37 cellular contexts compared by ENCODE assay signal in the genomic region with DNA sequence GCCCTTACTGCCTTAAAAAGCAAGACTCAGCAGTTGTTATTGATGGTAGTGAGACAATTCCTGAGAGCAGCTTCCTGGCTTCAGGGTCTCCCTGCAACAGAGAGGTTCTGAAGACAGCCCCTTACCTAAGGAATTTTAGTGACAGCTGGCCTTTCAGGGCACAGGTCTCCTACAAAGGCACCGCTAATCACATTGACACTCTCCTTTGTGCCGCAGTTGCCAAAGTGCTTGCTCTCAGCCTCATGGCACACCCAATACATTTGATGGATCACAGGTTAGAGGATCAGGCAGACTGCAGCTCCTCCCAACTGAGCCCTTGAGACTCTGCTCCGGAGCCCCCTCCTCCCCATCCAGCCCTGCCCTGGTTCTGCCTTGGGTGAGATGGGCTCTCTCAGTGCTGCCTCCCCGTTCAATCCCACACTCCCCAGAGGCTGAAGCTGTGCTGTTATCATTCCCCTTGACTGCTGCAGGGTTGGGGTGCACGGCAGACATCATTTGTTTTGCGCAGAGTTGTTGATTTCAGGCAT.
"Had no signal": no experiment of that assay in that cellular context is flagged by ENCODE, and none has a peak within 500 bp of the region (broad histone marks: within the 10 kb centered on the region; RNA-seq: fewer than 3 reads in every experiment).

No MANE protein-coding gene starts in this region.

- H3K9me3 Mint-ChIP-seq: activated B cell treated with CpG ODN at 0.5 μM for 24 hours; activated CD4-positive, alpha-beta memory T cell treated with anti-CD3 and anti-CD28 coated beads for 36 hours; activated naive CD4-positive, alpha-beta T cell treated with anti-CD3 and anti-CD28 coated beads, Interleukin-2, amount 10 ng/mL, durations not matched to agents 7 days and 5 days; activated naive CD8-positive, alpha-beta T cell treated with anti-CD3 and anti-CD28 coated beads, Interleukin-2, amount 50 U/mL, for 24 hours; activated T-cell treated with anti-CD3 and anti-CD28 coated beads, Interleukin-2, amount 50 U/mL, for 4 hours; activated T-helper 1 cell treated with anti-CD3 and anti-CD28 coated beads, Interleukin-12 subunit alpha, Interleukin-12 subunit beta, Interleukin-2, Interleukin-4 antibody, amounts not matched to agents 30 ng/mL and 10 ng/mL and 1 ng/mL, durations not matched to agents 14 hours and 24 hours and 36 hours; T-helper 1 cell treated with Interleukin-12 subunit alpha and Interleukin-12 subunit beta and Interleukin-4 antibody, amounts not matched to agents 30 μg/mL and 1 μg/mL, for 36 hours; T-helper 2 cell treated with Interferon-gamma antibody and Interleukin-4, amounts not matched to agents 5 μg/mL and 100 μg/mL, for 36 hours had no signal

- H3K4me3 Mint-ChIP-seq: activated B cell treated with CpG ODN at 0.5 μM for 24 hours; activated CD4-positive, alpha-beta memory T cell treated with anti-CD3 and anti-CD28 coated beads for 36 hours; activated naive CD4-positive, alpha-beta T cell treated with anti-CD3 and anti-CD28 coated beads, Interleukin-2, amount 10 ng/mL, durations not matched to agents 7 days and 5 days; activated naive CD8-positive, alpha-beta T cell; activated naive CD8-positive, alpha-beta T cell treated with anti-CD3 and anti-CD28 coated beads, Interleukin-2, amount 50 U/mL, for 24 hours; activated T-cell treated with anti-CD3 and anti-CD28 coated beads, Interleukin-2, amount 50 U/mL, for 4 hours; activated T-helper 1 cell treated with anti-CD3 and anti-CD28 coated beads, Interleukin-12 subunit alpha, Interleukin-12 subunit beta, Interleukin-2, Interleukin-4 antibody, amounts not matched to agents 30 ng/mL and 10 ng/mL and 1 ng/mL, durations not matched to agents 14 hours and 24 hours and 36 hours; brain; T-helper 1 cell treated with Interleukin-12 subunit alpha and Interleukin-12 subunit beta and Interleukin-4 antibody, amounts not matched to agents 30 μg/mL and 1 μg/mL, for 36 hours; T-helper 2 cell treated with Interferon-gamma antibody and Interleukin-4, amounts not matched to agents 5 μg/mL and 100 μg/mL, for 36 hours had no signal

- H3K36me3 ChIP-seq: MG63, Peyer's patch, SJSA1 had no signal

- H3K4me3 ChIP-seq: MG63, Peyer's patch, SJSA1 had no signal

- H3K36me3 Mint-ChIP-seq: activated CD4-positive, alpha-beta memory T cell treated with anti-CD3 and anti-CD28 coated beads for 36 hours; activated naive CD4-positive, alpha-beta T cell treated with anti-CD3 and anti-CD28 coated beads, Interleukin-2, amount 10 ng/mL, durations not matched to agents 7 days and 5 days; activated naive CD8-positive, alpha-beta T cell; brain had no signal

- H3K27ac ChIP-seq: Peyer's patch, SJSA1 had no signal

- H3K9me3 ChIP-seq: MG63, Peyer's patch, SJSA1, SK-N-SH had no signal

- ATAC-seq: activated naive CD8-positive, alpha-beta T cell treated with anti-CD3 and anti-CD28 coated beads, Interleukin-2, amount 50 U/mL, for 24 hours; activated T-cell treated with anti-CD3 and anti-CD28 coated beads, Interleukin-2, amount 50 U/mL, for 4 hours; PC-3 had no signal

- H3K9ac ChIP-seq: SK-N-SH had no signal

- H3K4me1 ChIP-seq: Peyer's patch had no signal

- H3K27ac Mint-ChIP-seq: activated B cell treated with CpG ODN at 0.5 μM for 24 hours; activated CD4-positive, alpha-beta memory T cell treated with anti-CD3 and anti-CD28 coated beads for 36 hours; activated naive CD4-positive, alpha-beta T cell treated with anti-CD3 and anti-CD28 coated beads, Interleukin-2, amount 10 ng/mL, durations not matched to agents 7 days and 5 days; activated naive CD8-positive, alpha-beta T cell; activated naive CD8-positive, alpha-beta T cell treated with anti-CD3 and anti-CD28 coated beads, Interleukin-2, amount 50 U/mL, for 24 hours; activated T-helper 1 cell treated with anti-CD3 and anti-CD28 coated beads, Interleukin-12 subunit alpha, Interleukin-12 subunit beta, Interleukin-2, Interleukin-4 antibody, amounts not matched to agents 30 ng/mL and 10 ng/mL and 1 ng/mL, durations not matched to agents 14 hours and 24 hours and 36 hours; T-helper 1 cell treated with Interleukin-12 subunit alpha and Interleukin-12 subunit beta and Interleukin-4 antibody, amounts not matched to agents 30 μg/mL and 1 μg/mL, for 36 hours; T-helper 2 cell treated with Interferon-gamma antibody and Interleukin-4, amounts not matched to agents 5 μg/mL and 100 μg/mL, for 36 hours had no signal

- DNase-seq: activated B cell treated with CpG ODN at 0.5 μM for 24 hours; activated CD4-positive, alpha-beta memory T cell treated with anti-CD3 and anti-CD28 coated beads for 36 hours; activated CD4-positive, alpha-beta T cell treated with anti-CD3 and anti-CD28 coated beads for 4 hours; activated CD4-positive, alpha-beta T cell treated with anti-CD3 and anti-CD28 coated beads, Interleukin-2, amount 50 U/mL, for 1 hour; activated CD4-positive, CD25-positive, alpha-beta regulatory T cell treated with anti-CD3 and anti-CD28 coated beads, Interleukin-2, amount 50 U/mL, for 72 hours; activated CD8-positive, alpha-beta memory T cell treated with anti-CD3 and anti-CD28 coated beads, Interleukin-2, amount 50 U/mL, for 4 hours; activated gamma-delta T cell treated with Interleukin-2 at 50 U/mL for 16 hours; activated naive CD4-positive, alpha-beta T cell treated with anti-CD3 and anti-CD28 coated beads, Interleukin-2, amount 10 ng/mL, durations not matched to agents 7 days and 5 days; activated naive CD8-positive, alpha-beta T cell treated with anti-CD3 and anti-CD28 coated beads, Interleukin-2, amount 50 U/mL, for 24 hours; activated T-cell treated with anti-CD3 and anti-CD28 coated beads for 4 hours; activated T-cell treated with anti-CD3 and anti-CD28 coated beads, Interleukin-2, amount 50 U/mL, for 4 hours; anterior cingulate cortex; caudate nucleus; Kasumi-1; KG1; NCI-H1048; NCI-H1105 treated with DMSO at 0.1 percent for 48 hours; NCI-H1436; NCI-H1694; NCI-H1930; NCI-H2081 treated with DMSO at 0.1 percent for 48 hours; NCI-H2171; NCI-H510A; NCI-H526 treated with DMSO at 0.1 percent for 48 hours; NK-92 treated with Interleukin-12 subunit alpha and Interleukin-12 subunit beta, amount 100 ng/mL, for 24 hours; PC-3; Peyer's patch; RPMI8226; SHP77 treated with DMSO at 0.1 percent for 48 hours; SK-N-SH had no signal

- H3K27me3 ChIP-seq: MG63, Peyer's patch, SJSA1 had no signal

- H3K4me1 Mint-ChIP-seq: activated B cell treated with CpG ODN at 0.5 μM for 24 hours; activated naive CD4-positive, alpha-beta T cell treated with anti-CD3 and anti-CD28 coated beads, Interleukin-2, amount 10 ng/mL, durations not matched to agents 7 days and 5 days; activated naive CD8-positive, alpha-beta T cell treated with anti-CD3 and anti-CD28 coated beads, Interleukin-2, amount 50 U/mL, for 24 hours had no signal

- H3K4me2 ChIP-seq: SK-N-SH had no signal
